Comparison of ENCODE assay signal across 8 cellular contexts in the genomic region with DNA sequence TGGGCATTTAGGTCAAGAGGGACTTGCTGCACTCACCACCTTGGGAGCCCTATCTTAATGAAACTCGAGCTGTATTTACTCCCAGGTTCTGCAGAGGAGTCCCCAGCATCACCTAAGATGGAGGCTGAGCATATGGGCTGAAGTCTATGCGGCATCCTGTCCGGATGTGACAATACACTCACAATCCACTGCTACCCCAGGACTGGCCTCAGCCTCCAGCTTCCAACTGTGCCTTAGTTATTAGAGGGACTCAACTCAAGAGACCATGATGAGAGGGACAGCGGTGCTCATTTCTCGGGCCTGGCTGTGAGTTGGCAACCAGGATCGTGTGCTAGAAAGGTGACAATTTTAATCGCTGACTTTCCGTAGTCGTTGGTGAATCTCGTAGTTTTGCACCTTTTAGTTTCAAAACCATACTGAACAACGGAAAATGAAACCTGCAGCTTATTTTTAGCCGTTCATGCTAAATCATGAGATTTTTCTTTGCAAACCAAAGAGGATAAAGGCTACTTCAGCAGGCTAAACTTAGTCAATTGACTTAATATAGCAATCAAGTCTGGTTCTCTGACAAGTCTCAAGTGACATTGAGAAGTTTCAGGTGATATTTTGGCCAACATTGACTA. TPM values are rescaled to one million over a fixed set of nuclear protein-coding genes. Genes with fewer than 3 reads are reported as not detected.
DNase-seq lines count a peak whose midpoint lies in the region; ATAC-seq and TF ChIP-seq lines count a peak whose summit lies in the region.

No MANE protein-coding gene starts in this region.

- H3K4me1 ChIP-seq in gastrocnemius medialis = peaks cover 0 to 8% of the 10 kb centered on the region in 2 donors

- ATAC-seq in GM18520 (IDR thresholded peaks at IDR 0.05; ENCODE audit: unreplicated experiment) = peak; percentile 32
- ATAC-seq in GM21515 (IDR thresholded peaks at IDR 0.05; ENCODE audit: unreplicated experiment) = peak; percentile 46
- ATAC-seq in HG03460 (IDR thresholded peaks at IDR 0.05; ENCODE audit: unreplicated experiment) = peak; percentile 55
- peak; percentile 16 for ATAC-seq in esophagus mucosa
- no peak for ATAC-seq in gastrocnemius medialis

- DNase-seq in DMS 273 treated with DMSO at 0.1 percent for 48 hours (lab: John Stamatoyannopoulos, UW) = no peak
- DNase-seq in MV-4-11 (lab: John Stamatoyannopoulos, UW) = no peak
- DNase-seq in gastrocnemius medialis = no peak
- no peak for DNase-seq in SHP77 treated with DMSO at 0.1 percent for 48 hours (lab: John Stamatoyannopoulos, UW)

- intact Hi-C loops in gastrocnemius medialis (cut with DNase I; ENCODE audit: low total_unique reads) = no loop called here

- H3K27ac ChIP-seq in gastrocnemius medialis = no peak overlapping the region

- TF ChIP-seq CTCF in gastrocnemius medialis (IDR thresholded peaks at IDR 0.05 in 4 of 5, conservative IDR thresholded peaks at IDR 0.05 in 1 of 5) = no peak

- TF ChIP-seq POLR2A in gastrocnemius medialis (IDR thresholded peaks at IDR 0.05) = no peak

- no peaks in the 10 kb centered on the region for H3K27me3 ChIP-seq in gastrocnemius medialis

- H3K4me3 ChIP-seq in gastrocnemius medialis = no peak overlapping the region

- in situ Hi-C loops in gastrocnemius medialis (cut with MboI; ENCODE audit: low sequenced_read_pairs in 4 of 4) = no loop called here

- H3K36me3 ChIP-seq in gastrocnemius medialis = peaks cover 0 to 13% of the 10 kb centered on the region in 2 donors

- H3K9me3 ChIP-seq in gastrocnemius medialis = no peaks in the 10 kb centered on the region

RNA-seq across cellular contexts. Expression of gene ZBTB38, which starts 11.1 kb away (rescaled TPM):
- total RNA-seq in esophagus mucosa (18.4 TPM), gastrocnemius medialis (100 to 1,000 TPM; 160 to 415 (median 232) TPM)

Comparison
In these comparisons a context has a peak if more than half of its experiments do, and no peak if none do; other contexts are left out.
1. ATAC-seq: peak in GM18520 (single experiment), GM21515 (single experiment), HG03460 (single experiment) and esophagus mucosa (single experiment); none in gastrocnemius medialis (0 of 2).